Comparison of ENCODE assay signal across 11 cellular contexts in genomic region chr18:34322365-34323289, GRCh38.
DNase-seq lines count a peak whose midpoint lies in the region; ATAC-seq, FAIRE-seq and TF ChIP-seq lines count a peak whose summit lies in the region.
"Had no signal": no experiment of that assay in that cellular context is flagged by ENCODE, and none has a peak within 500 bp of the region (broad histone marks: within the 10 kb centered on the region; RNA-seq: fewer than 3 reads in every experiment).

No MANE protein-coding gene starts in this region.

- H3K27ac Mint-ChIP-seq in activated CD4-positive, alpha-beta T cell treated with anti-CD3 and anti-CD28 coated beads, Interleukin-2, amount 10 ng/mL, durations not matched to agents 24 days and 14 days, result no peak overlapping the region
- no peak overlapping the region for H3K27ac Mint-ChIP-seq in activated CD4-positive, alpha-beta T cell treated with anti-CD3 and anti-CD28 coated beads, Interleukin-2, amount 10 ng/mL, durations not matched to agents 7 days and 5 days
- no peak overlapping the region for H3K27ac Mint-ChIP-seq in activated CD8-positive, alpha-beta T cell treated with anti-CD3 and anti-CD28 coated beads, Interleukin-2, amount 10 ng/mL, durations not matched to agents 7 days and 5 days
- H3K27ac Mint-ChIP-seq: activated naive CD4-positive, alpha-beta T cell treated with anti-CD3 and anti-CD28 coated beads, Interleukin-2, amount 50 U/mL, for 24 hours; stimulated activated naive CD8-positive, alpha-beta T cell treated with anti-CD3 and anti-CD28 coated beads, Interleukin-15, Interleukin-2, amounts not matched to agents 100 ng/mL and 50 ng/mL, for 24 hours had no signal

- H2AFZ ChIP-seq in hepatocyte, result no peak overlapping the region

- H3K27me3 ChIP-seq in hepatocyte, result no peaks in the 10 kb centered on the region
- no peaks in the 10 kb centered on the region for H3K27me3 ChIP-seq in small intestine (ENCODE audit: control insufficient read depth in 2 of 2, insufficient read depth in 2 of 2, low read length in 2 of 2)
- H3K27me3 ChIP-seq: BLaER1 treated with 17β-estradiol and CSF1 and Interleukin-3, amounts not matched to agents 10 nM and 100 nM had no signal

- H3K4me1 Mint-ChIP-seq in activated CD4-positive, alpha-beta T cell treated with anti-CD3 and anti-CD28 coated beads, Interleukin-2, amount 10 ng/mL, durations not matched to agents 24 days and 14 days, result no peaks in the 10 kb centered on the region
- no peaks in the 10 kb centered on the region for H3K4me1 Mint-ChIP-seq in activated CD4-positive, alpha-beta T cell treated with anti-CD3 and anti-CD28 coated beads, Interleukin-2, amount 10 ng/mL, durations not matched to agents 7 days and 5 days
- H3K4me1 Mint-ChIP-seq in activated CD8-positive, alpha-beta T cell treated with anti-CD3 and anti-CD28 coated beads, Interleukin-2, amount 10 ng/mL, durations not matched to agents 7 days and 5 days (ENCODE audit: low read depth), result no peaks in the 10 kb centered on the region
- H3K4me1 Mint-ChIP-seq: activated naive CD4-positive, alpha-beta T cell treated with anti-CD3 and anti-CD28 coated beads, Interleukin-2, amount 50 U/mL, for 24 hours had no signal

- no peaks in the 10 kb centered on the region for H3K36me3 Mint-ChIP-seq in activated CD4-positive, alpha-beta T cell treated with anti-CD3 and anti-CD28 coated beads, Interleukin-2, amount 10 ng/mL, durations not matched to agents 24 days and 14 days (ENCODE audit: low read depth)
- no peaks in the 10 kb centered on the region for H3K36me3 Mint-ChIP-seq in activated CD4-positive, alpha-beta T cell treated with anti-CD3 and anti-CD28 coated beads, Interleukin-2, amount 10 ng/mL, durations not matched to agents 7 days and 5 days (ENCODE audit: low read depth)
- H3K36me3 Mint-ChIP-seq in activated CD8-positive, alpha-beta T cell treated with anti-CD3 and anti-CD28 coated beads, Interleukin-2, amount 10 ng/mL, durations not matched to agents 7 days and 5 days (ENCODE audit: low read depth), result no peaks in the 10 kb centered on the region
- H3K36me3 Mint-ChIP-seq: activated naive CD4-positive, alpha-beta T cell treated with anti-CD3 and anti-CD28 coated beads, Interleukin-2, amount 50 U/mL, for 24 hours had no signal

- no peak overlapping the region for H3K4me3 ChIP-seq in hepatocyte
- no peak overlapping the region for H3K4me3 ChIP-seq in small intestine (ENCODE audit: low read depth in 1 of 2, low read length in 2 of 2)
- H3K4me3 ChIP-seq: BLaER1 treated with 17β-estradiol and CSF1 and Interleukin-3, amounts not matched to agents 10 nM and 100 nM had no signal

- H3K4me1 ChIP-seq in hepatocyte (ENCODE audit: insufficient read depth) (no peaks in the 10 kb centered on the region), small intestine (ENCODE audit: control insufficient read depth in 2 of 2, insufficient read depth in 1 of 2, low read depth in 1 of 2, low read length in 1 of 2) (no peaks in the 10 kb centered on the region)

- ATAC-seq in HG02852 (IDR thresholded peaks at IDR 0.05; ENCODE audit: unreplicated experiment), result peak; percentile 59
- ATAC-seq in activated CD8-positive, alpha-beta T cell treated with anti-CD3 and anti-CD28 coated beads, Interleukin-2, amount 10 ng/mL, durations not matched to agents 7 days and 5 days, result no peak

- H3K4me2 ChIP-seq in hepatocyte, result peak overlapping the region; percentile 53
- H3K4me2 ChIP-seq: BLaER1 treated with 17β-estradiol and CSF1 and Interleukin-3, amounts not matched to agents 10 nM and 100 nM had no signal

- intact Hi-C loops in activated CD4-positive, alpha-beta T cell treated with anti-CD3 and anti-CD28 coated beads, Interleukin-2, amount 10 ng/mL, durations not matched to agents 24 days and 14 days (cut with micrococcal nuclease), result no loop called here

- peak; percentile 58 for DNase-seq in activated CD4-positive, alpha-beta T cell treated with anti-CD3 and anti-CD28 coated beads, Interleukin-2, amount 10 ng/mL, durations not matched to agents 24 days and 14 days
- DNase-seq in activated CD4-positive, alpha-beta T cell treated with anti-CD3 and anti-CD28 coated beads, Interleukin-2, amount 10 ng/mL, durations not matched to agents 7 days and 5 days, result no peak
- DNase-seq in NCI-H2081 (lab: John Stamatoyannopoulos, UW) (peak; percentile 76 to 80), hepatocyte (ENCODE audit: low spot score) (peak; percentile 86), small intestine (peak; percentile 35)
- DNase-seq in activated CD8-positive, alpha-beta T cell treated with anti-CD3 and anti-CD28 coated beads, Interleukin-2, amount 10 ng/mL, durations not matched to agents 7 days and 5 days, result peak; percentile 26
- no peak for DNase-seq in effector CD4-positive, alpha-beta T cell

- CTCF ChIA-PET in activated CD4-positive, alpha-beta T cell treated with anti-CD3 and anti-CD28 coated beads, Interleukin-2, amount 10 ng/mL, durations not matched to agents 7 days and 5 days (lab: Charles Lee), result no interaction called here
- CTCF ChIA-PET in activated CD8-positive, alpha-beta T cell treated with anti-CD3 and anti-CD28 coated beads, Interleukin-2, amount 10 ng/mL, durations not matched to agents 7 days and 5 days (lab: Charles Lee), result interaction anchor here (2.1 kb wide), 1 partner anchor 200 kb away, joined by 6 read pairs; no protein-coding TSS in a partner anchor

- no peaks in the 10 kb centered on the region for H4K20me1 ChIP-seq in hepatocyte (ENCODE audit: insufficient read depth, poor library complexity, severe bottlenecking)
- H4K20me1 ChIP-seq: BLaER1 treated with 17β-estradiol and CSF1 and Interleukin-3, amounts not matched to agents 10 nM and 100 nM had no signal

- H3K36me3 ChIP-seq in hepatocyte (replicated peaks; ENCODE audit: insufficient read depth, low read depth) (no peaks in the 10 kb centered on the region), small intestine (ENCODE audit: control insufficient read depth in 2 of 2, insufficient read depth in 2 of 2, low read length in 2 of 2) (no peaks in the 10 kb centered on the region)
- H3K36me3 ChIP-seq: BLaER1 treated with 17β-estradiol and CSF1 and Interleukin-3, amounts not matched to agents 10 nM and 100 nM had no signal

- no peaks in the 10 kb centered on the region for H3K9me3 ChIP-seq in hepatocyte (ENCODE audit: low read depth)
- no peaks in the 10 kb centered on the region for H3K9me3 ChIP-seq in small intestine (ENCODE audit: control insufficient read depth, low read depth)

- no peaks in the 10 kb centered on the region for H3K9me2 ChIP-seq in hepatocyte (replicated peaks; ENCODE audit: insufficient read depth)

- H3K27me3 Mint-ChIP-seq in activated CD4-positive, alpha-beta T cell treated with anti-CD3 and anti-CD28 coated beads, Interleukin-2, amount 10 ng/mL, durations not matched to agents 24 days and 14 days, result no peaks in the 10 kb centered on the region
- no peaks in the 10 kb centered on the region for H3K27me3 Mint-ChIP-seq in activated CD4-positive, alpha-beta T cell treated with anti-CD3 and anti-CD28 coated beads, Interleukin-2, amount 10 ng/mL, durations not matched to agents 7 days and 5 days
- no peaks in the 10 kb centered on the region for H3K27me3 Mint-ChIP-seq in activated CD8-positive, alpha-beta T cell treated with anti-CD3 and anti-CD28 coated beads, Interleukin-2, amount 10 ng/mL, durations not matched to agents 7 days and 5 days (ENCODE audit: low read depth)
- H3K27me3 Mint-ChIP-seq: activated naive CD4-positive, alpha-beta T cell treated with anti-CD3 and anti-CD28 coated beads, Interleukin-2, amount 50 U/mL, for 24 hours; stimulated activated naive CD8-positive, alpha-beta T cell treated with anti-CD3 and anti-CD28 coated beads, Interleukin-15, Interleukin-2, amounts not matched to agents 100 ng/mL and 50 ng/mL, for 24 hours had no signal

- no peaks in the 10 kb centered on the region for H3K9me3 Mint-ChIP-seq in activated CD4-positive, alpha-beta T cell treated with anti-CD3 and anti-CD28 coated beads, Interleukin-2, amount 10 ng/mL, durations not matched to agents 24 days and 14 days
- peaks cover 5% of the 10 kb centered on the region for H3K9me3 Mint-ChIP-seq in activated CD4-positive, alpha-beta T cell treated with anti-CD3 and anti-CD28 coated beads, Interleukin-2, amount 10 ng/mL, durations not matched to agents 7 days and 5 days
- no peaks in the 10 kb centered on the region for H3K9me3 Mint-ChIP-seq in activated CD8-positive, alpha-beta T cell treated with anti-CD3 and anti-CD28 coated beads, Interleukin-2, amount 10 ng/mL, durations not matched to agents 7 days and 5 days (ENCODE audit: insufficient read depth)
- H3K9me3 Mint-ChIP-seq: activated naive CD4-positive, alpha-beta T cell treated with anti-CD3 and anti-CD28 coated beads, Interleukin-2, amount 50 U/mL, for 24 hours; stimulated activated naive CD8-positive, alpha-beta T cell treated with anti-CD3 and anti-CD28 coated beads, Interleukin-15, Interleukin-2, amounts not matched to agents 100 ng/mL and 50 ng/mL, for 24 hours had no signal

- no peak overlapping the region for H3K27ac ChIP-seq in hepatocyte
- no peak overlapping the region for H3K27ac ChIP-seq in small intestine (ENCODE audit: low read depth in 1 of 2, low read length in 1 of 2)
- H3K27ac ChIP-seq: BLaER1 treated with 17β-estradiol and CSF1 and Interleukin-3, amounts not matched to agents 10 nM and 100 nM had no signal

- peak; percentile 93 for TF ChIP-seq CTCF in hepatocyte (IDR thresholded peaks at IDR 0.05; ENCODE audit: poor library complexity)

- no peak overlapping the region for H3K4me3 Mint-ChIP-seq in activated CD4-positive, alpha-beta T cell treated with anti-CD3 and anti-CD28 coated beads, Interleukin-2, amount 10 ng/mL, durations not matched to agents 24 days and 14 days
- H3K4me3 Mint-ChIP-seq in activated CD4-positive, alpha-beta T cell treated with anti-CD3 and anti-CD28 coated beads, Interleukin-2, amount 10 ng/mL, durations not matched to agents 7 days and 5 days, result no peak overlapping the region
- H3K4me3 Mint-ChIP-seq in activated CD8-positive, alpha-beta T cell treated with anti-CD3 and anti-CD28 coated beads, Interleukin-2, amount 10 ng/mL, durations not matched to agents 7 days and 5 days, result no peak overlapping the region
- H3K4me3 Mint-ChIP-seq: activated naive CD4-positive, alpha-beta T cell treated with anti-CD3 and anti-CD28 coated beads, Interleukin-2, amount 50 U/mL, for 24 hours; stimulated activated naive CD8-positive, alpha-beta T cell treated with anti-CD3 and anti-CD28 coated beads, Interleukin-15, Interleukin-2, amounts not matched to agents 100 ng/mL and 50 ng/mL, for 24 hours had no signal

- WGBS in hepatocyte (ENCODE audit: low lambda C conversion rate, missing lambda C conversion rate), result 25% methylated on average over 16 of the region's 16 CpGs
- 18 to 23% (median 18%) methylated on average over 16 of the region's 16 CpGs for WGBS in small intestine, 3 donors

- POLR2A ChIA-PET in activated CD4-positive, alpha-beta T cell treated with anti-CD3 and anti-CD28 coated beads, Interleukin-2, amount 10 ng/mL, durations not matched to agents 7 days and 5 days (lab: Charles Lee), result no interaction called here
- POLR2A ChIA-PET in activated CD8-positive, alpha-beta T cell treated with anti-CD3 and anti-CD28 coated beads, Interleukin-2, amount 10 ng/mL, durations not matched to agents 7 days and 5 days (lab: Charles Lee), result no interaction called here

- H3K79me2 ChIP-seq in hepatocyte, result no peaks in the 10 kb centered on the region

- FAIRE-seq in small intestine (lab: Jason Lieb, UNC), result no peak

Comparison
In these comparisons a context has a peak if more than half of its experiments do, and no peak if none do; other contexts are left out.
1. DNase-seq: peak in activated CD4-positive, alpha-beta T cell treated with anti-CD3 and anti-CD28 coated beads, Interleukin-2, amount 10 ng/mL, durations not matched to agents 24 days and 14 days (single experiment), NCI-H2081 (2 of 2), activated CD8-positive, alpha-beta T cell treated with anti-CD3 and anti-CD28 coated beads, Interleukin-2, amount 10 ng/mL, durations not matched to agents 7 days and 5 days (single experiment), hepatocyte (single experiment) and small intestine (single experiment); none in activated CD4-positive, alpha-beta T cell treated with anti-CD3 and anti-CD28 coated beads, Interleukin-2, amount 10 ng/mL, durations not matched to agents 7 days and 5 days (single experiment) and effector CD4-positive, alpha-beta T cell (single experiment).